In genomic region chr5:123746683-123747360, GRCh38 we compare ENCODE assay signal across 19 cellular contexts.
DNase-seq lines count a peak whose midpoint lies in the region; ATAC-seq, FAIRE-seq and TF ChIP-seq lines count a peak whose summit lies in the region.
"Had no signal": no experiment of that assay in that cellular context is flagged by ENCODE, and none has a peak within 500 bp of the region (broad histone marks: within the 10 kb centered on the region; RNA-seq: fewer than 3 reads in every experiment).

No MANE protein-coding gene starts in this region.

- no peaks in the 10 kb centered on the region for H3K79me2 ChIP-seq in osteoblast (ENCODE audit: insufficient read depth, low read length)

- in situ Hi-C loops in astrocyte of the spinal cord (cut with HindIII; ENCODE audit: low sequenced_read_pairs): no loop called here

- peak; percentile 40 for FAIRE-seq in HTR-8/SVneo (lab: Jason Lieb, UNC)
- FAIRE-seq: A549, GM12892, GM19239, HepG2 had no signal

- no peak overlapping the region for H3K4me3 ChIP-seq in astrocyte of the spinal cord (ENCODE audit: low read depth, low read length)
- no peak overlapping the region for H3K4me3 ChIP-seq in osteoblast (ENCODE audit: insufficient read depth, low read length)
- H3K4me3 ChIP-seq: A549 had no signal

- no peaks in the 10 kb centered on the region for H3K36me3 ChIP-seq in osteoblast (ENCODE audit: insufficient read depth, low read length)

- H4K20me1 ChIP-seq in osteoblast (ENCODE audit: insufficient read depth, low read length): no peaks in the 10 kb centered on the region

- peak overlapping the region; percentile 46 for H3K4me2 ChIP-seq in osteoblast (ENCODE audit: insufficient read depth, low read length)
- H3K4me2 ChIP-seq: A549, KMS-11 had no signal

- ATAC-seq in GM21360 (IDR thresholded peaks at IDR 0.05; ENCODE audit: unreplicated experiment): no peak
- ATAC-seq: A549, HCT116, HepG2 had no signal

- no peaks in the 10 kb centered on the region for H3K27me3 ChIP-seq in osteoblast (ENCODE audit: insufficient read depth, low read length)

- no peak overlapping the region for H3K27ac ChIP-seq in osteoblast (ENCODE audit: low read depth, low read length)
- H3K27ac ChIP-seq: A549, KMS-11 had no signal

- peaks cover 6% of the 10 kb centered on the region for H3K4me1 ChIP-seq in osteoblast (ENCODE audit: insufficient read depth, low read length)
- H3K4me1 ChIP-seq: A549 had no signal

- DNase-seq in HTR-8/SVneo (ENCODE audit: insufficient read length, low spot score) (no peak), astrocyte of the spinal cord (ENCODE audit: low read depth, low spot score) (peak; percentile 14), fibroblast of peridontal ligament (ENCODE audit: extremely low read depth) (peak; percentile 23), osteoblast (ENCODE audit: insufficient read length, low spot score, missing footprints) (no peak), NCI-H1048 (lab: John Stamatoyannopoulos, UW) (no peak), NCI-H2081 treated with DMSO at 0.1 percent for 48 hours (lab: John Stamatoyannopoulos, UW) (no peak)
- no peak for DNase-seq in activated T-cell treated with anti-CD3 and anti-CD28 coated beads, Interleukin-2, amount 50 U/mL, for 1 hour
- DNase-seq: COR-L47, GF-D8, NCI-H226, NCI-H524 treated with DMSO at 0.1 percent for 48 hours, SIG-M5 had no signal

- peak overlapping the region; percentile 73 for H2AFZ ChIP-seq in osteoblast (ENCODE audit: low read length)

- TF ChIP-seq CTCF in astrocyte of the spinal cord (IDR thresholded peaks at IDR 0.05; ENCODE audit: low read depth, low read length) (no peak), osteoblast (IDR thresholded peaks at IDR 0.05; ENCODE audit: extremely low read depth, low read depth, low read length) (no peak)

- H3K9me3 ChIP-seq in osteoblast (ENCODE audit: low read depth, low read length): no peaks in the 10 kb centered on the region
- H3K9me3 ChIP-seq: A549 had no signal

Comparison
In these comparisons a context has a peak if more than half of its experiments do, and no peak if none do; other contexts are left out.
1. DNase-seq: peak in astrocyte of the spinal cord (single experiment) and fibroblast of peridontal ligament (single experiment); none in HTR-8/SVneo (single experiment), osteoblast (single experiment), activated T-cell treated with anti-CD3 and anti-CD28 coated beads, Interleukin-2, amount 50 U/mL, for 1 hour (single experiment), NCI-H1048 (single experiment) and NCI-H2081 treated with DMSO at 0.1 percent for 48 hours (single experiment).